ENCODE assay signal across 8 cellular contexts in the genomic region with DNA sequence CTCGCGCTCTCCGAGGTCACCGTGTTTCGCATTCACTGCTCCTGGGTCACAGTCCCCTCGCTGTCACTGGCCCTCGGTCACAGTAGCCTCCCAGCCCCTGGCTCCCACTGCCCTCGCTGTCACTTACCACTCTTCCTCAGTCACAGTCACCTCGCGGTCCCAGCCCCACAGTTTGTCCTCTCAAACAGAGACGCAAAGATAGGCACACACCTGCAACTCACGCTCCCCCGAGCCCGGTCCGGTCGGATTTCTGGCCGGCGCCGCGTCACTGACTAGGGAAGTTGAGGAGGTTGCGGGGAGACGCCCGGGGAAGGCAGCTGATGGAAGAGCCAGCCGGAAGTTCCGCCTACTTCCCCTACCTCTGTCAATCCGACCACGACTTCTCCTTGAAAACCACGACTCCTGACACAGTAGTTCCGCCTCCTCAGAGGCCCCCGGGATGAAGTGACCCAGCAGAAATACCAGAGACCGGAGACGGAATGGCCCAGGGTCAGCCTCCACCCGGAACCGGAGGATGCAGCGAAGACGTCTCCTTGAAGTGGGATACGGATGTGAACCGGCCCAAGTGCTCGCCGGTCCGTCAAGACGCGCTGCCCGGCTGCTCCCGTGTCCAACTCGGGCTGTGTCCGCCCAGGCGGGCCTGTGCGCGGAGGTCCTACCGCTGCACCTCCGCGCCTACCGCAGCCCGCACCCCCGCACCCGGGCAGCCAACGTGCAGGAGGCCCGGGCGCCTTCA. TPM values are rescaled to one million over a fixed set of nuclear protein-coding genes. Genes with fewer than 3 reads are reported as not detected.
A peak's percentile ranks its signal among the peaks of the same experiment; 100 is the strongest.
DNase-seq lines count a peak whose midpoint lies in the region; ATAC-seq and TF ChIP-seq lines count a peak whose summit lies in the region.

TSS of gene PCYT1A (minus strand) at position 322 of the 736 bp plus-strand sequence. CDS start 17,195 bp downstream, outside the sequence.

- no peak for TF ChIP-seq EP300 in transverse colon (IDR thresholded peaks at IDR 0.05; ENCODE audit: low read depth)

- no peak for TF ChIP-seq CTCF in GM12864 (IDR thresholded peaks at IDR 0.05; ENCODE audit: low read depth, low read length, missing control alignments)
- no peak for TF ChIP-seq CTCF in heart right ventricle (IDR thresholded peaks at IDR 0.05)
- no peak for TF ChIP-seq CTCF in transverse colon (IDR thresholded peaks at IDR 0.05)

- peaks cover 2 to 51% (median 48%) of the 10 kb centered on the region in 9 donors for H3K4me1 ChIP-seq in heart right ventricle
- peaks cover 12 to 37% (median 16%) of the 10 kb centered on the region in 4 donors for H3K4me1 ChIP-seq in transverse colon

- H3K4me3 ChIP-seq in GM12864 (ENCODE audit: low read depth, low read length) (peak within 1 kb of the TSS; percentile 89), heart right ventricle (peak within 1 kb of the TSS; percentile 64 to 96 (median 84)), transverse colon (peak within 1 kb of the TSS; percentile 46 to 82 (median 71))

- no peaks in the 10 kb centered on the region for H3K9me3 ChIP-seq in heart right ventricle
- no peaks in the 10 kb centered on the region for H3K9me3 ChIP-seq in transverse colon

- intact Hi-C loops in heart right ventricle (cut with DNase I) (loop anchor here in 1 of 10 donors (1.0 to 2.0 kb wide), 2 partner anchors 31 to 214 kb away; partner anchors contain the start of gene DYNLT2B), transverse colon (cut with DNase I; ENCODE audit: low total_unique reads) (no loop called here)

- ATAC-seq in HG02798 (IDR thresholded peaks at IDR 0.05; ENCODE audit: poor library complexity, unreplicated experiment), result peak; percentile 81
- ATAC-seq in heart right ventricle, result peak; percentile 96 to 99 (median 98)

- 0% methylated on average over 60 of the region's 60 CpGs for WGBS in heart right ventricle, 2 donors
- 0% methylated on average over 58 of the region's 60 CpGs; no CpG with 5 or more reads in 1 of the 2 donors for WGBS in transverse colon (ENCODE audit: low coverage in 1 of 2), 2 donors

- peak; percentile 90 for TF ChIP-seq POLR2A in transverse colon (IDR thresholded peaks at IDR 0.05)

- no peaks in the 10 kb centered on the region for H3K36me3 ChIP-seq in heart right ventricle
- no peaks in the 10 kb centered on the region for H3K36me3 ChIP-seq in transverse colon

- DNase-seq in GM12864 (ENCODE audit: low read depth) (peak; percentile 86), NCI-H1436 treated with DMSO at 0.1 percent for 48 hours (lab: John Stamatoyannopoulos, UW) (peak; percentile 89), T-helper 1 cell (peak; percentile 57 to 88 (median 67)), amniotic epithelial cell (ENCODE audit: low read depth) (peak; percentile 97), heart right ventricle (peak; percentile 87 to 94), pons (ENCODE audit: low spot score) (peak; percentile 95), transverse colon (peak; percentile 92)

- no peaks in the 10 kb centered on the region for H3K27me3 ChIP-seq in heart right ventricle
- no peaks in the 10 kb centered on the region for H3K27me3 ChIP-seq in transverse colon

- in situ Hi-C loops in transverse colon (cut with MboI; ENCODE audit: low pct_ligation_motif_present in 1 of 4, low pct_unique_long_range_greater_than_20kb in 1 of 4, low sequenced_read_pairs in 3 of 4), result no loop called here

- H3K27ac ChIP-seq in heart right ventricle (peak within 1 kb of the TSS; percentile 85 to 99 (median 96)), transverse colon (peak within 1 kb of the TSS; percentile 86 to 97 (median 94))

RNA-seq across cellular contexts. Expression of gene PCYT1A, which starts in this region (rescaled TPM):
- 100 to 1,000 TPM in 8 of 10 donors, 10 to 100 TPM in 2; 93.8 to 121 (median 106) TPM for total RNA-seq in heart right ventricle
- polyA plus RNA-seq in heart right ventricle, result 10 to 100 TPM; 21.0 to 34.7 TPM
- 100 to 1,000 TPM in 1 of 4 donors, 10 to 100 TPM in 3; 50.1 to 104 (median 76.2) TPM for total RNA-seq in transverse colon

Comparison
In these comparisons a context has a peak if more than half of its experiments do, and no peak if none do; other contexts are left out.
1. Peak in every context shown above with its lines: DNase-seq, ATAC-seq, H3K4me3 ChIP-seq and H3K27ac ChIP-seq.